In genomic region chr2:9010866-9011265, GRCh38 we compare ENCODE assay signal across 15 cellular contexts. TPM values are rescaled to one million over a fixed set of nuclear protein-coding genes. Genes with fewer than 3 reads are reported as not detected.
DNase-seq lines count a peak whose midpoint lies in the region; TF ChIP-seq lines count a peak whose summit lies in the region.
"Had no signal": no experiment of that assay in that cellular context is flagged by ENCODE, and none has a peak within 500 bp of the region (broad histone marks: within the 10 kb centered on the region; RNA-seq: fewer than 3 reads in every experiment).

No MANE protein-coding gene starts in this region.

- H3K9ac ChIP-seq in SK-N-SH (no peak overlapping the region), trophoblast cell (ENCODE audit: low read length) (no peak overlapping the region)

- no peak overlapping the region for H3K23ac ChIP-seq in trophoblast cell (ENCODE audit: low read length)

- no peak overlapping the region for H2BK12ac ChIP-seq in trophoblast cell (ENCODE audit: low read length)

- H4K12ac ChIP-seq in trophoblast cell (ENCODE audit: low read depth, low read length) = no peak overlapping the region

- H3K27me3 ChIP-seq in SK-N-SH (ENCODE audit: insufficient read depth) = no peaks in the 10 kb centered on the region
- H3K27me3 ChIP-seq in spleen (replicated peaks in 1 of 7) = peaks cover 0 to 9% (median 0%) of the 10 kb centered on the region in 7 donors
- no peaks in the 10 kb centered on the region for H3K27me3 ChIP-seq in trophoblast cell (ENCODE audit: insufficient read depth, low read length)
- H3K27me3 ChIP-seq: cardiac muscle cell had no signal

- TF ChIP-seq RAD21 in SK-N-SH (IDR thresholded peaks at IDR 0.05; ENCODE audit: low read length) = no peak

- intact Hi-C loops in spleen (cut with DNase I; ENCODE audit: low total_unique reads) = no loop called here

- CTCF ChIA-PET in SK-N-SH (lab: Yijun Ruan, JAX) = no interaction called here

- H3K4me3 ChIP-seq in SK-N-SH (ENCODE audit: low read depth in 2 of 2, low read length in 1 of 2) (no peak overlapping the region), foreskin fibroblast (ENCODE audit: low read depth in 1 of 2, low read length in 2 of 2) (no peak overlapping the region), spleen (no peak overlapping the region), trophoblast cell (ENCODE audit: low read depth, low read length) (no peak overlapping the region)
- H3K4me3 ChIP-seq: cardiac muscle cell had no signal

- no peak overlapping the region for H2AK5ac ChIP-seq in trophoblast cell (ENCODE audit: low read length)

- no peak overlapping the region for H4K91ac ChIP-seq in trophoblast cell (ENCODE audit: low read depth, low read length)

- POLR2A ChIA-PET in SK-N-SH (lab: Yijun Ruan, JAX) = no interaction called here

- no peak for TF ChIP-seq POLR2A in spleen (IDR thresholded peaks at IDR 0.05)

- TF ChIP-seq CTCF in SK-N-SH (IDR thresholded peaks at IDR 0.05) (no peak), foreskin fibroblast (IDR thresholded peaks at IDR 0.05; ENCODE audit: low read depth, low read length) (no peak), spleen (IDR thresholded peaks at IDR 0.05 in 8 of 11, conservative IDR thresholded peaks at IDR 0.05 in 3 of 11) (no peak)

- no peak overlapping the region for H2BK120ac ChIP-seq in trophoblast cell (ENCODE audit: insufficient read depth, low read length, poor library complexity)

- no peaks in the 10 kb centered on the region for H3K36me3 ChIP-seq in SK-N-SH (replicated peaks in 1 of 2; ENCODE audit: control insufficient read depth in 1 of 2, insufficient read depth in 2 of 2, low read length in 1 of 2)
- no peaks in the 10 kb centered on the region for H3K36me3 ChIP-seq in spleen
- no peaks in the 10 kb centered on the region for H3K36me3 ChIP-seq in trophoblast cell (ENCODE audit: control insufficient read depth in 1 of 2, insufficient read depth in 2 of 2, low read length in 2 of 2)
- H3K36me3 ChIP-seq: cardiac muscle cell had no signal

- peaks cover 7% of the 10 kb centered on the region for H3F3A ChIP-seq in SK-N-SH (replicated peaks; ENCODE audit: insufficient read depth)

- H3K9me3 ChIP-seq in SK-N-SH = no peaks in the 10 kb centered on the region
- no peaks in the 10 kb centered on the region for H3K9me3 ChIP-seq in spleen
- no peaks in the 10 kb centered on the region for H3K9me3 ChIP-seq in trophoblast cell (ENCODE audit: insufficient read depth, low read depth, low read length)

- H3K79me2 ChIP-seq in SK-N-SH (ENCODE audit: insufficient read depth) = no peaks in the 10 kb centered on the region
- no peaks in the 10 kb centered on the region for H3K79me2 ChIP-seq in trophoblast cell (ENCODE audit: control insufficient read depth, insufficient read depth, low read length, poor library complexity)

- H3K79me1 ChIP-seq in trophoblast cell (ENCODE audit: low read length) = no peaks in the 10 kb centered on the region

- H3K18ac ChIP-seq in trophoblast cell (ENCODE audit: low read length) = no peak overlapping the region

- H3K4me2 ChIP-seq in SK-N-SH (no peak overlapping the region), trophoblast cell (ENCODE audit: low read length) (no peak overlapping the region)

- H3K4me1 ChIP-seq in SK-N-SH (ENCODE audit: control insufficient read depth in 1 of 2, insufficient read depth in 2 of 2, low read depth in 1 of 2, low read length in 1 of 2) (peaks cover 9 to 14% of the 10 kb centered on the region in 2 experiments; a peak in 2 of 4 replicates), spleen (no peaks in the 10 kb centered on the region), trophoblast cell (ENCODE audit: control insufficient read depth in 1 of 2, insufficient read depth in 2 of 2, low read length in 2 of 2) (peaks cover 0 to 3% of the 10 kb centered on the region in 2 experiments)

- no peak overlapping the region for H2BK5ac ChIP-seq in trophoblast cell (ENCODE audit: low read depth, low read length, poor library complexity)

- H3K4ac ChIP-seq in trophoblast cell (ENCODE audit: low read depth, low read length) = no peak overlapping the region

- no peaks in the 10 kb centered on the region for H3K9me2 ChIP-seq in SK-N-SH

- WGBS in SK-N-SH (ENCODE audit: low lambda C conversion rate) = 82% methylated on average over 1 of the region's 1 CpG
- 57 to 89% (median 84%) methylated on average over 1 of the region's 1 CpG for WGBS in spleen, 5 donors
- WGBS in trophoblast cell (ENCODE audit: extremely low coverage, insufficient coverage, insufficient read length) = no CpG with 5 or more reads among the region's 1 CpG

- DNase-seq in DMS 273 treated with DMSO at 0.1 percent for 48 hours (lab: John Stamatoyannopoulos, UW) = peak; percentile 66
- DNase-seq in NCI-H1694 (lab: John Stamatoyannopoulos, UW) = peak; percentile 45
- no peak for DNase-seq in SK-N-SH
- DNase-seq in foreskin fibroblast = peak; percentile 43 to 78
- no peak for DNase-seq in NCI-H1048 (lab: John Stamatoyannopoulos, UW)
- no peak for DNase-seq in stimulated activated CD8-positive, alpha-beta memory T cell treated with anti-CD3 and anti-CD28 coated beads, Interleukin-4, amount 100 ng/mL, for 48 hours
- DNase-seq in spleen = no peak
- DNase-seq in trophoblast cell = no peak
- DNase-seq: activated CD4-positive, alpha-beta memory T cell treated with anti-CD3 and anti-CD28 coated beads, Interleukin-2, amount 10 ng/mL, durations not matched to agents 7 days and 5 days; activated effector memory CD4-positive, alpha-beta T cell treated with Interleukin-2 at 50 U/mL for 16 hours; CD4-positive, alpha-beta memory T cell; H9; NCI-H748 treated with DMSO at 0.1 percent for 48 hours; T1000 had no signal

- no peak overlapping the region for H4K8ac ChIP-seq in trophoblast cell (ENCODE audit: low read depth, low read length)

- H3K27ac ChIP-seq in SK-N-SH (ENCODE audit: low read depth in 2 of 2, low read length in 1 of 2) = no peak overlapping the region
- H3K27ac ChIP-seq in spleen = no peak overlapping the region
- no peak overlapping the region for H3K27ac ChIP-seq in trophoblast cell (ENCODE audit: low read depth, low read length)
- H3K27ac ChIP-seq: cardiac muscle cell had no signal

- H4K20me1 ChIP-seq in SK-N-SH (ENCODE audit: insufficient read depth) = no peaks in the 10 kb centered on the region

- no peak overlapping the region for H3K14ac ChIP-seq in trophoblast cell (ENCODE audit: low read length)

- H2AFZ ChIP-seq in SK-N-SH (ENCODE audit: low read depth) (no peak overlapping the region), trophoblast cell (ENCODE audit: insufficient read depth, low read length, poor library complexity) (no peak overlapping the region)

- TF ChIP-seq EP300 in SK-N-SH (IDR thresholded peaks at IDR 0.05; ENCODE audit: borderline replicate concordance in 1 of 2, low read depth in 1 of 2, low read length in 1 of 2) = no peak

TF ChIP-seq in SK-N-SH, 30 proteins besides CTCF, POLR2A, EP300 and RAD21:
- 0 out of 2 replicates have a peak, but pooled peaks have one; percentile 19 for TF ChIP-seq TCF12 (IDR thresholded peaks at IDR 0.05)
- no peak for TF ChIP-seq FOXM1 (IDR thresholded peaks at IDR 0.05; ENCODE audit: low read depth)
- peak; percentile 10; the same call in 1 of the 2 replicates for TF ChIP-seq PBX3 (IDR thresholded peaks at IDR 0.05)
- peak; percentile 59; the same call in 1 of the 2 replicates for TF ChIP-seq NFIC (IDR thresholded peaks at IDR 0.05; ENCODE audit: borderline replicate concordance)
- TF ChIP-seq USF1 (IDR thresholded peaks at IDR 0.05; ENCODE audit: borderline replicate concordance, low read depth) = no peak
- TF ChIP-seq RCOR1 (IDR thresholded peaks at IDR 0.05; ENCODE audit: low read length) = no peak

RNA-seq across cellular contexts. Expression of gene MBOAT2, which starts 7.4 kb away (rescaled TPM):
- polyA plus RNA-seq in SK-N-SH (2012; rRNA removed) (33.9 and 41.3 TPM in 2 replicates), spleen (1 to 10 TPM; 1.9 to 3.7 (median 1.9) TPM)
- polyA plus RNA-seq in SK-N-SH (2012; cell fraction: cytosol; rRNA removed) = 32.1 and 33.3 TPM in 2 replicates
- 63.1 and 166 TPM in 2 replicates for polyA plus RNA-seq in SK-N-SH (2012; cell fraction: nucleus; rRNA removed)
- 10 to 100 TPM; 10.4 to 44.1 (median 24.2) TPM for total RNA-seq in spleen
- polyA plus RNA-seq in trophoblast cell (2013) = 9.5 and 9.6 TPM in 2 replicates

Comparison
In these comparisons a context has a peak if more than half of its experiments do, and no peak if none do; other contexts are left out.
1. DNase-seq: peak in DMS 273 treated with DMSO at 0.1 percent for 48 hours (single experiment), NCI-H1694 (single experiment) and foreskin fibroblast (2 of 2); none in SK-N-SH (single experiment), NCI-H1048 (single experiment), stimulated activated CD8-positive, alpha-beta memory T cell treated with anti-CD3 and anti-CD28 coated beads, Interleukin-4, amount 100 ng/mL, for 48 hours (single experiment), spleen (single experiment) and trophoblast cell (0 of 2).
2. RNA of gene MBOAT2, which starts 7.4 kb away (polyA plus RNA-seq): 32.1 to 166 TPM in SK-N-SH; 1.9 to 3.7 TPM in spleen; every median in the first group is over 4 times any median in the second.